1 cellular context compared by ENCODE assay signal in genomic region chr16:14307059-14307531, GRCh38.
TF ChIP-seq lines count a peak whose summit lies in the region.

No MANE protein-coding gene starts in this region.

TF ChIP-seq in HepG2, 621 proteins besides CTCF, POLR2A, EP300 and RAD21 (continued from another document and continues in another):
- no peak for TF ChIP-seq CCDC6 (CRISPR knock-in tag; IDR thresholded peaks at IDR 0.05)
- TF ChIP-seq HNF1A (IDR thresholded peaks at IDR 0.05; ENCODE audit: low read depth) = no peak
- TF ChIP-seq HNF1A (CRISPR knock-in tag; IDR thresholded peaks at IDR 0.05; ENCODE audit: borderline replicate concordance) = 0 out of 2 replicates have a peak, but pooled peaks have one; percentile 14
- peak; percentile 53; the same call in 1 of the 2 replicates for TF ChIP-seq ZNF224 (CRISPR knock-in tag; IDR thresholded peaks at IDR 0.05)
- TF ChIP-seq SYNCRIP (IDR thresholded peaks at IDR 0.05; ENCODE audit: insufficient read depth, low read depth, low read length) = no peak
- TF ChIP-seq ZFX (CRISPR knock-in tag; IDR thresholded peaks at IDR 0.05; ENCODE audit: low read depth) = peak; percentile 44
- 0 out of 2 replicates have a peak, but pooled peaks have one; percentile 12 for TF ChIP-seq ZNF547 (CRISPR knock-in tag; IDR thresholded peaks at IDR 0.05)
- 0 out of 2 replicates have a peak, but pooled peaks have one; percentile 17 for TF ChIP-seq ZBTB4 (CRISPR knock-in tag; IDR thresholded peaks at IDR 0.05; ENCODE audit: borderline replicate concordance)
- TF ChIP-seq ZSCAN5A (CRISPR knock-in tag; IDR thresholded peaks at IDR 0.05; ENCODE audit: borderline replicate concordance) = no peak
- TF ChIP-seq ZNF180 (CRISPR knock-in tag; IDR thresholded peaks at IDR 0.05; ENCODE audit: borderline replicate concordance, low read depth) = no peak
- no peak for TF ChIP-seq EEA1 (CRISPR knock-in tag; IDR thresholded peaks at IDR 0.05; ENCODE audit: borderline replicate concordance)
- TF ChIP-seq PBX2 (CRISPR knock-in tag; IDR thresholded peaks at IDR 0.05) = no peak
- no peak for TF ChIP-seq ZNF660 (CRISPR knock-in tag; IDR thresholded peaks at IDR 0.05; ENCODE audit: borderline replicate concordance, low read depth)
- TF ChIP-seq THAP7 (CRISPR knock-in tag; IDR thresholded peaks at IDR 0.05) = no peak
- TF ChIP-seq BCL6 (CRISPR knock-in tag; IDR thresholded peaks at IDR 0.05) = no peak
- TF ChIP-seq HNF4A (CRISPR knock-in tag; IDR thresholded peaks at IDR 0.05) = no peak
- TF ChIP-seq ZNF280D (CRISPR knock-in tag; IDR thresholded peaks at IDR 0.05) = no peak
- no peak for TF ChIP-seq ZNF468 (CRISPR knock-in tag; IDR thresholded peaks at IDR 0.05)
- no peak for TF ChIP-seq ZSCAN20 (CRISPR knock-in tag; IDR thresholded peaks at IDR 0.05; ENCODE audit: borderline replicate concordance)
- no peak for TF ChIP-seq ZNF605 (CRISPR knock-in tag; IDR thresholded peaks at IDR 0.05)
- no peak for TF ChIP-seq ZNF780A (CRISPR knock-in tag; IDR thresholded peaks at IDR 0.05)
- TF ChIP-seq FOXA3 (CRISPR knock-in tag; IDR thresholded peaks at IDR 0.05) = no peak
- no peak for TF ChIP-seq ZMYM2 (CRISPR knock-in tag; IDR thresholded peaks at IDR 0.05)
- TF ChIP-seq ZNF460 (CRISPR knock-in tag; IDR thresholded peaks at IDR 0.05; ENCODE audit: borderline replicate concordance) = no peak
- no peak for TF ChIP-seq HOXA7 (CRISPR knock-in tag; IDR thresholded peaks at IDR 0.05)
- no peak for TF ChIP-seq ZNF18 (CRISPR knock-in tag; IDR thresholded peaks at IDR 0.05; ENCODE audit: insufficient replicate concordance)
- no peak for TF ChIP-seq GRHL1 (CRISPR knock-in tag; conservative IDR thresholded peaks at IDR 0.05)
- no peak for TF ChIP-seq ZNF512B (CRISPR knock-in tag; IDR thresholded peaks at IDR 0.05; ENCODE audit: borderline replicate concordance)
- TF ChIP-seq ZNF670 (CRISPR knock-in tag; IDR thresholded peaks at IDR 0.05; ENCODE audit: borderline replicate concordance) = no peak
- no peak for TF ChIP-seq GZF1 (CRISPR knock-in tag; IDR thresholded peaks at IDR 0.05)
- TF ChIP-seq ATF7-NPFF (CRISPR knock-in tag; IDR thresholded peaks at IDR 0.05; ENCODE audit: low read depth) = no peak
- TF ChIP-seq ZBTB10 (CRISPR knock-in tag; IDR thresholded peaks at IDR 0.05; ENCODE audit: borderline replicate concordance) = no peak
